ENCODE assay signal across 9 cellular contexts in genomic region chr11:95512682-95513081, GRCh38.
DNase-seq lines count a peak whose midpoint lies in the region; ATAC-seq and TF ChIP-seq lines count a peak whose summit lies in the region.
"Had no signal": no experiment of that assay in that cellular context is flagged by ENCODE, and none has a peak within 500 bp of the region (broad histone marks: within the 10 kb centered on the region; RNA-seq: fewer than 3 reads in every experiment).

No MANE protein-coding gene starts in this region.

- no peak overlapping the region for H3K4me3 ChIP-seq in retinal pigment epithelial cell (ENCODE audit: low read length)

- TF ChIP-seq CTCF in retinal pigment epithelial cell (conservative IDR thresholded peaks at IDR 0.05; ENCODE audit: low read depth, low read length): no peak

- peak; percentile 85 for ATAC-seq in left ventricle myocardium superior
- no peak for ATAC-seq in stimulated activated naive CD8-positive, alpha-beta T cell treated with anti-CD3 and anti-CD28 coated beads, Interleukin-15, Interleukin-2, amounts not matched to agents 100 U/mL and 50 U/mL, for 24 hours
- ATAC-seq: stimulated activated naive CD8-positive, alpha-beta T cell treated with anti-CD3 and anti-CD28 coated beads, Interleukin-15, amount 100 ng/mL, for 72 hours had no signal

- DNase-seq in DMS53 treated with DMSO at 0.1 percent for 48 hours (lab: John Stamatoyannopoulos, UW; ENCODE audit: unreplicated experiment) (peak; percentile 59), amniotic stem cell (lab: John Stamatoyannopoulos, UW) (peak; percentile 83), left ventricle myocardium superior (no peak), retinal pigment epithelial cell (ENCODE audit: low read depth) (peak; percentile 43), middle frontal gyrus (ENCODE audit: extremely low spot score, low spot score) (no peak), NCI-H1930 (lab: John Stamatoyannopoulos, UW) (no peak)
- DNase-seq in activated naive CD4-positive, alpha-beta T cell (lab: John Stamatoyannopoulos, UW): no peak
- no peak for DNase-seq in stimulated activated naive CD8-positive, alpha-beta T cell treated with anti-CD3 and anti-CD28 coated beads, Interleukin-15, Interleukin-2, amounts not matched to agents 100 U/mL and 50 U/mL, for 24 hours
- DNase-seq: stimulated activated naive CD8-positive, alpha-beta T cell treated with anti-CD3 and anti-CD28 coated beads, Interleukin-15, amount 100 ng/mL, for 72 hours had no signal

- intact Hi-C loops in left ventricle myocardium superior (cut with micrococcal nuclease): no loop called here

Comparison
In these comparisons a context has a peak if more than half of its experiments do, and no peak if none do; other contexts are left out.
1. DNase-seq: peak in DMS53 treated with DMSO at 0.1 percent for 48 hours (single experiment), amniotic stem cell (single experiment) and retinal pigment epithelial cell (single experiment); none in left ventricle myocardium superior (single experiment), middle frontal gyrus (single experiment), activated naive CD4-positive, alpha-beta T cell (0 of 4), NCI-H1930 (0 of 2) and stimulated activated naive CD8-positive, alpha-beta T cell treated with anti-CD3 and anti-CD28 coated beads, Interleukin-15, Interleukin-2, amounts not matched to agents 100 U/mL and 50 U/mL, for 24 hours (single experiment).